In the genomic region with DNA sequence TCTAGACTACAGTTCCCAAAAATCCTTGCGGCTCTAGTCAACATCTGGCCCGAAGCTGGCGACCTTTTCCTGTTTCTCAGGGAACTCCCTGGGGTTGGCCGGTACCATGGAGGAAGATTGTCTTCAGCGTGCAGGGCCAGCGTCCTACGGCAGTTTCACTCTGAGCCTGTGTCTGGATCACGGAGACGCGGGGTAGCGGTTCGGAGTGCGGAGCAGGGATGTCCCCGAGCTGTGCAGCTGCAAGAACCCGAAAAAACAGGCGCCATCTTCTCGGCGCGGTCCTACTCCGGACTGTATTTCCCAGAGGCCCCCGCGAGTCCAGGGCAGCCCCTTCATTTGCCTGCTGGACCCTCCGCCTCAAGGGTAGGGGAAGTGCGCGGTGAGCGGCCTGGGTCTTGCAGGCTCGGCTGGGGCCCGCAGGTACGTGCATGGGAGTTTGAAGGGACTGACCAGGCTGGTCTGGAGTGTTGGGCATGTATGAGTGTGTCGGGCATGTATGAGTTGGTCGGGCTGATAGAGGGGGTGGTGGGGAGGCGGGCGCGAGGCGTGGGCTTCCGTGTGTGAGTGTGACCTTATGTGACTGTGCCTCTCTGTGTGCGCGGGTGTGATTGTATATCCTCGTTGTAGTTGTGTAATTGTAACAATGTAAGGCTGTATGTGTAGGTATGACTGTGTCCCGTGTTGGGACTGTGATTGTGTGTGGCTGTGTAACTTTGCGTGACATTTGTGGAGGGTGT, we compare ENCODE assay signal across 8 cellular contexts. TPM values are rescaled to one million over a fixed set of nuclear protein-coding genes. Genes with fewer than 3 reads are reported as not detected.
DNase-seq lines count a peak whose midpoint lies in the region; ATAC-seq lines count a peak whose summit lies in the region.

TSS of gene ZNF383 (plus strand) at position 360 of the 737 bp plus-strand sequence. CDS start 12,240 bp downstream, outside the sequence.

- peak within 1 kb of the TSS; percentile 86 for H3K9ac ChIP-seq in rectal smooth muscle tissue (ENCODE audit: low read length)

- WGBS in aorta, 2 donors = 0% methylated on average over 41 of the region's 41 CpGs

- DNase-seq in NCI-H146 treated with DMSO at 0.1 percent for 48 hours (lab: John Stamatoyannopoulos, UW; ENCODE audit: unreplicated experiment) = peak; percentile 90
- DNase-seq in T-helper 17 cell = peak; percentile 53 to 68 (median 61)
- peak; percentile 67 to 100 (median 92) for DNase-seq in anterior cingulate cortex (lab: John Stamatoyannopoulos, UW)
- DNase-seq in hepatic stellate cell (ENCODE audit: low spot score) = peak; percentile 85
- peak; percentile 92 to 95 for DNase-seq in aorta

- peaks cover 7% of the 10 kb centered on the region for H3K4me1 ChIP-seq in rectal smooth muscle tissue (ENCODE audit: control insufficient read depth, insufficient read depth, low read length)
- H3K4me1 ChIP-seq in aorta (ENCODE audit: control insufficient read depth in 1 of 2, insufficient read depth in 2 of 2, low read length in 2 of 2) = no peaks in the 10 kb centered on the region

- H3K27me3 ChIP-seq in rectal smooth muscle tissue (ENCODE audit: control insufficient read depth, insufficient read depth, low read length) (no peaks in the 10 kb centered on the region), aorta (ENCODE audit: control insufficient read depth in 1 of 2, insufficient read depth in 2 of 2, low read length in 1 of 2) (no peaks in the 10 kb centered on the region)

- no peaks in the 10 kb centered on the region for H3K9me3 ChIP-seq in T-helper 17 cell (ENCODE audit: control insufficient read depth, low read length, poor library complexity, severe bottlenecking)
- H3K9me3 ChIP-seq in aorta (ENCODE audit: control insufficient read depth, low read length) = no peaks in the 10 kb centered on the region

- H3K4me1 Mint-ChIP-seq in T-helper 17 cell = peaks cover 21% of the 10 kb centered on the region

- H3K27ac ChIP-seq in rectal smooth muscle tissue (ENCODE audit: low read depth, low read length) = peak within 1 kb of the TSS; percentile 91
- H3K27ac ChIP-seq in aorta (ENCODE audit: low read depth in 1 of 2, low read length in 2 of 2) = peak within 1 kb of the TSS in 1 of 2 donors; percentile 85

- H3K27ac Mint-ChIP-seq in T-helper 17 cell = peak within 1 kb of the TSS; percentile 95

- no peaks in the 10 kb centered on the region for H3K27me3 Mint-ChIP-seq in T-helper 17 cell

- H3K4me3 Mint-ChIP-seq in T-helper 17 cell = peak within 1 kb of the TSS; percentile 92

- H3K36me3 ChIP-seq in rectal smooth muscle tissue (ENCODE audit: control insufficient read depth, insufficient read depth, low read length) = peaks cover 2% of the 10 kb centered on the region
- H3K36me3 ChIP-seq in aorta (ENCODE audit: control insufficient read depth in 1 of 2, insufficient read depth in 2 of 2, low read length in 1 of 2) = no peaks in the 10 kb centered on the region

- H3K36me3 Mint-ChIP-seq in T-helper 17 cell (ENCODE audit: low read depth) = peaks cover 3% of the 10 kb centered on the region

- H3K4me3 ChIP-seq in rectal smooth muscle tissue (ENCODE audit: low read length) (peak within 1 kb of the TSS; percentile 88), aorta (ENCODE audit: low read length in 2 of 2) (peak within 1 kb of the TSS; percentile 84 to 88)

- intact Hi-C loops in aorta (cut with DNase I) = loop anchor here (2.0 to 10.0 kb wide), 3 partner anchors 45 to 246 kb away; partner anchors contain the start of gene ZNF585A (in 1 of the 2)

- ATAC-seq in GM18498 (IDR thresholded peaks at IDR 0.05; ENCODE audit: unreplicated experiment) = peak; percentile 88
- ATAC-seq in HG02884 (IDR thresholded peaks at IDR 0.05; ENCODE audit: unreplicated experiment) = peak; percentile 84
- peak; percentile 91 for ATAC-seq in T-helper 17 cell
- peak; percentile 98 for ATAC-seq in aorta (ENCODE audit: low FRiP score)

RNA-seq across cellular contexts. Expression of gene ZNF383, which starts in this region (rescaled TPM):
- total RNA-seq in T-helper 17 cell = 10 to 100 TPM; 11.5 to 15.2 TPM
- 10 to 100 TPM in 1 of 2 donors, 1 to 10 TPM in 1; 10.0 to 16.1 TPM for total RNA-seq in aorta
- polyA plus RNA-seq in aorta = 10 to 100 TPM in 1 of 2 donors, 1 to 10 TPM in 1; 7.0 to 10.8 TPM
